Comparison of ENCODE assay signal across 21 cellular contexts in the genomic region with DNA sequence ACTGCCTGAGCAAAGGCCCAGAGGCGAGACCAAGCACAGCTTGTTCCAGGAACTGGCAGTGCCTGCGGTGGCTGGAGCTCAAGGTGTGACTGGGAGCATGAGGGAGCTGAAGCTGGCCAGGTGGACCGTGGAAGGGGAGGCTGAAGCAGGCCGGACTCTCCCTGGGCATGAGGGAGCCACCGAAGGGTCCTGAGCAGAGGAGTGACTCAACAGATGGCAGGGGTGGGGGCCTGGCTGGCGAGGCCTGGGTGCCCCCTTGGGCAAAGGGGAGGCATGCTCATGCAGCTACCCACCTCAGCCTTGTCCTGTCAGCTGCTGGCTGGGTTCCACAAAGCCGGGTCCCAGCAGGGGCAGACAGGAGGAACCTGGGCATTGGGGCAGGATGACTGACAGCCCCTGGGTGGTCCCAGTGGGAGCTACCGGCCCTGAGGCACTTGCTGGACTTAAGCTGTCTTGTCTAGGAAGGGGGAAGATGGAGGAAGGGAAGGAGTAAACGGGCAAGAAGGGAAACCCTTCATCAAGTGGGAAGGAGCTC.
DNase-seq lines count a peak whose midpoint lies in the region; ATAC-seq and TF ChIP-seq lines count a peak whose summit lies in the region.
"Had no signal": no experiment of that assay in that cellular context is flagged by ENCODE, and none has a peak within 500 bp of the region (broad histone marks: within the 10 kb centered on the region; RNA-seq: fewer than 3 reads in every experiment).

No MANE protein-coding gene starts in this region.

- peaks cover 23% of the 10 kb centered on the region for H3K4me1 Mint-ChIP-seq in memory B cell

- intact Hi-C loops in thyroid gland (cut with DNase I), result no loop called here

- no peaks in the 10 kb centered on the region for H3K9me3 Mint-ChIP-seq in memory B cell
- H3K9me3 Mint-ChIP-seq: CD4-positive, alpha-beta T cell had no signal

- no peak for ATAC-seq in memory B cell (ENCODE audit: low read depth)
- ATAC-seq in GM18511 (IDR thresholded peaks at IDR 0.05; ENCODE audit: unreplicated experiment), result no peak
- ATAC-seq: HCT116, HepG2, SK-N-SH treated with all-trans-retinoic acid at 6 μM for 48 hours had no signal

- H3K4me3 Mint-ChIP-seq in memory B cell, result peak overlapping the region; percentile 37
- H3K4me3 Mint-ChIP-seq: CD4-positive, alpha-beta T cell had no signal

- H3K79me2 ChIP-seq in DOHH2 (ENCODE audit: control insufficient read depth, low read length), result no peaks in the 10 kb centered on the region
- H3K79me2 ChIP-seq in Karpas-422 (ENCODE audit: low read length), result no peaks in the 10 kb centered on the region

- H3K27ac ChIP-seq in DOHH2 (ENCODE audit: low read depth, low read length) (no peak overlapping the region), Karpas-422 (ENCODE audit: low read length) (peak overlapping the region; percentile 80; the same call in 1 of the 2 replicates), thyroid gland (no peak overlapping the region)
- H3K27ac ChIP-seq: SJCRH30 had no signal

- H3K9me3 ChIP-seq in DOHH2 (ENCODE audit: control insufficient read depth, insufficient read depth, low read length) (no peaks in the 10 kb centered on the region), Karpas-422 (ENCODE audit: low read length) (no peaks in the 10 kb centered on the region), thyroid gland (no peaks in the 10 kb centered on the region)
- H3K9me3 ChIP-seq: SJCRH30 had no signal

- no peaks in the 10 kb centered on the region for H3K36me3 Mint-ChIP-seq in memory B cell

- H3K36me3 ChIP-seq in DOHH2 (ENCODE audit: control insufficient read depth, low read length) (no peaks in the 10 kb centered on the region), Karpas-422 (ENCODE audit: insufficient read depth, low read length) (no peaks in the 10 kb centered on the region), thyroid gland (no peaks in the 10 kb centered on the region)
- H3K36me3 ChIP-seq: SJCRH30 had no signal

- H3K27me3 Mint-ChIP-seq in memory B cell, result peaks cover 6% of the 10 kb centered on the region

- no peak overlapping the region for H3K27ac Mint-ChIP-seq in memory B cell
- H3K27ac Mint-ChIP-seq: CD4-positive, alpha-beta T cell had no signal

- H3K4me1 ChIP-seq in DOHH2 (ENCODE audit: control insufficient read depth, low read length) (peaks cover 54% of the 10 kb centered on the region), Karpas-422 (ENCODE audit: low read length) (peaks cover 89% of the 10 kb centered on the region), thyroid gland (peaks cover 23 to 45% of the 10 kb centered on the region in 2 donors)
- H3K4me1 ChIP-seq: SJCRH30 had no signal

- peak overlapping the region; percentile 73; the same call in 1 of the 2 replicates for H3K9ac ChIP-seq in Karpas-422 (ENCODE audit: low read length)

- TF ChIP-seq POLR2A in thyroid gland (IDR thresholded peaks at IDR 0.05), result no peak

- no peaks in the 10 kb centered on the region for H4K20me1 ChIP-seq in DOHH2 (ENCODE audit: control insufficient read depth, insufficient read depth, low read depth, low read length)
- H4K20me1 ChIP-seq in Karpas-422 (ENCODE audit: insufficient read depth, low read depth, low read length), result no peaks in the 10 kb centered on the region

- H3K27me3 ChIP-seq in DOHH2 (ENCODE audit: control insufficient read depth, low read length) (no peaks in the 10 kb centered on the region; the same call in 1 of the 2 replicates), Karpas-422 (ENCODE audit: low read length) (no peaks in the 10 kb centered on the region), thyroid gland (no peaks in the 10 kb centered on the region)
- H3K27me3 ChIP-seq: SJCRH30 had no signal

- WGBS in thyroid gland, 2 donors, result 83 to 88% methylated on average over 6 to 9 of the region's 9 CpGs

- H3F3A ChIP-seq in DOHH2 (ENCODE audit: control insufficient read depth, insufficient read depth), result no peaks in the 10 kb centered on the region

- 0 out of 2 replicates have a peak overlapping the region, but pooled peaks have one; percentile 69 for H3K4me2 ChIP-seq in DOHH2 (ENCODE audit: low read length)
- no peak overlapping the region for H3K4me2 ChIP-seq in Karpas-422 (ENCODE audit: low read depth, low read length, poor library complexity, severe bottlenecking)

- H3K9me2 ChIP-seq in DOHH2 (replicated peaks; ENCODE audit: control insufficient read depth, low read length) (no peaks in the 10 kb centered on the region), Karpas-422 (replicated peaks; ENCODE audit: insufficient read depth, low read length) (no peaks in the 10 kb centered on the region)

- H2AFZ ChIP-seq in Karpas-422 (ENCODE audit: low read length), result no peak overlapping the region

- TF ChIP-seq CTCF in DOHH2 (IDR thresholded peaks at IDR 0.05; ENCODE audit: low read depth, low read length, poor library complexity, severe bottlenecking) (no peak), thyroid gland (IDR thresholded peaks at IDR 0.05) (no peak)

- DNase-seq in Karpas-422 (no peak), memory B cell (ENCODE audit: low spot score in 2 of 2) (no peak), thyroid gland (peak; percentile 44 to 62), KG1 (lab: John Stamatoyannopoulos, UW) (no peak), SHP77 treated with DMSO at 0.1 percent for 48 hours (lab: John Stamatoyannopoulos, UW) (no peak)
- DNase-seq: CD4-positive, alpha-beta T cell; GOT3; MV-4-11; NCI-H1105; NCI-H146; NCI-H1930; NCI-H2107; NCI-H446; NCI-H524 treated with DMSO at 0.1 percent for 48 hours; NCI-H774; SJCRH30 had no signal

- no peak overlapping the region for H3K4me3 ChIP-seq in DOHH2 (ENCODE audit: low read length)
- no peak overlapping the region for H3K4me3 ChIP-seq in Karpas-422 (ENCODE audit: low read length)
- H3K4me3 ChIP-seq in thyroid gland (replicated peaks in 1 of 3), result no peak overlapping the region
- H3K4me3 ChIP-seq: SJCRH30 had no signal

Comparison
In these comparisons a context has a peak if more than half of its experiments do, and no peak if none do; other contexts are left out.
1. DNase-seq: peak in thyroid gland (2 of 2); none in Karpas-422 (single experiment), memory B cell (0 of 2), KG1 (single experiment) and SHP77 treated with DMSO at 0.1 percent for 48 hours (single experiment).